In genomic region chr10:7003821-7004220, GRCh38 we compare ENCODE assay signal across 19 cellular contexts.
DNase-seq lines count a peak whose midpoint lies in the region; ATAC-seq, FAIRE-seq and TF ChIP-seq lines count a peak whose summit lies in the region.
"Had no signal": no experiment of that assay in that cellular context is flagged by ENCODE, and none has a peak within 500 bp of the region (broad histone marks: within the 10 kb centered on the region; RNA-seq: fewer than 3 reads in every experiment).

No MANE protein-coding gene starts in this region.

- no peaks in the 10 kb centered on the region for H3K79me2 ChIP-seq in Loucy (ENCODE audit: insufficient read depth, low read length)
- H3K79me2 ChIP-seq in H1 (ENCODE audit: control insufficient read depth in 1 of 2, insufficient read depth in 2 of 2, low read length in 2 of 2): no peaks in the 10 kb centered on the region
- no peaks in the 10 kb centered on the region for H3K79me2 ChIP-seq in GM23248 (ENCODE audit: insufficient read depth)
- no peaks in the 10 kb centered on the region for H3K79me2 ChIP-seq in neural progenitor cell (ENCODE audit: low read depth)

- no peaks in the 10 kb centered on the region for H3K36me3 Mint-ChIP-seq in neural progenitor cell
- no peaks in the 10 kb centered on the region for H3K36me3 Mint-ChIP-seq in chondrocyte (ENCODE audit: low read depth)
- H3K36me3 Mint-ChIP-seq: CD8-positive, alpha-beta T cell had no signal

- no peak overlapping the region for H2BK5ac ChIP-seq in IMR-90 (ENCODE audit: low read depth, low read length, poor library complexity, severe bottlenecking)
- H2BK5ac ChIP-seq in H1 (ENCODE audit: low read depth, low read length): no peak overlapping the region

- H3K56ac ChIP-seq in IMR-90 (ENCODE audit: extremely low read depth, insufficient read depth, low read length): no peak overlapping the region
- no peak overlapping the region for H3K56ac ChIP-seq in H1 (replicated peaks; ENCODE audit: insufficient read length, low read depth, low read length)

- H2BK120ac ChIP-seq in IMR-90 (ENCODE audit: low read depth, low read length) (no peak overlapping the region), H1 (replicated peaks; ENCODE audit: low read depth, low read length) (no peak overlapping the region)

- H3K23ac ChIP-seq in IMR-90 (ENCODE audit: low read depth, low read length): no peak overlapping the region
- H3K23ac ChIP-seq in H1 (ENCODE audit: insufficient read length): no peak overlapping the region

- CTCF ChIA-PET in IMR-90 (lab: Yijun Ruan, JAX): no interaction called here
- CTCF ChIA-PET in H1 (lab: Charles Lee; ENCODE audit: partially characterized antibody): interaction anchor here (1.2 to 1.5 kb wide), 3 partner anchors 16 to 84 kb away, joined by 3 to 7 read pairs (median 4); no protein-coding TSS in a partner anchor

- in situ Hi-C loops in IMR-90 (cut with MboI; ENCODE audit: low sequenced_read_pairs): no loop called here
- in situ Hi-C loops in GM23248 (cut with MboI): no loop called here

- H3K9me3 ChIP-seq in IMR-90 (ENCODE audit: control insufficient read depth, insufficient read depth, low read length) (no peaks in the 10 kb centered on the region), Loucy (ENCODE audit: insufficient read depth, low read depth, low read length) (no peaks in the 10 kb centered on the region), H1 (ENCODE audit: insufficient read depth in 2 of 2, low read depth in 1 of 2, low read length in 1 of 2) (no peaks in the 10 kb centered on the region), upper lobe of right lung (no peaks in the 10 kb centered on the region), GM23248 (ENCODE audit: low read depth) (no peaks in the 10 kb centered on the region), neural progenitor cell (ENCODE audit: low read depth) (no peaks in the 10 kb centered on the region)
- H3K9me3 ChIP-seq: BE2C had no signal

- ATAC-seq in IMR-90 (ENCODE audit: low read depth) (no peak), upper lobe of right lung (peak; percentile 38)
- ATAC-seq: A549; CD8-positive, alpha-beta T cell; HepG2; K562 had no signal

- H3K79me1 ChIP-seq in IMR-90 (ENCODE audit: low read depth in 1 of 2, low read length in 2 of 2) (no peaks in the 10 kb centered on the region), H1 (ENCODE audit: low read depth, low read length) (no peaks in the 10 kb centered on the region)

- POLR2A ChIA-PET in IMR-90 (lab: Charles Lee; ENCODE audit: unreplicated experiment) (no interaction called here), H1 (lab: Charles Lee; ENCODE audit: partially characterized antibody) (no interaction called here)

- no peak overlapping the region for H3K4me2 ChIP-seq in IMR-90 (ENCODE audit: low read depth, low read length)
- peak overlapping the region; percentile 42 for H3K4me2 ChIP-seq in Loucy (ENCODE audit: low read depth, low read length, poor library complexity, severe bottlenecking)
- H3K4me2 ChIP-seq in H1 (ENCODE audit: insufficient read depth in 1 of 2, low read depth in 2 of 2, low read length in 2 of 2): no peak overlapping the region
- no peak overlapping the region for H3K4me2 ChIP-seq in GM23248 (ENCODE audit: unreplicated experiment)
- H3K4me2 ChIP-seq in neural progenitor cell: no peak overlapping the region
- H3K4me2 ChIP-seq: A549 had no signal

- H3K36me3 ChIP-seq in IMR-90 (ENCODE audit: control insufficient read depth, insufficient read depth, low read length) (no peaks in the 10 kb centered on the region), Loucy (ENCODE audit: insufficient read depth, low read length) (no peaks in the 10 kb centered on the region), H1 (ENCODE audit: control insufficient read depth in 2 of 4, insufficient read depth in 4 of 4, low read length in 3 of 4) (no peaks in the 10 kb centered on the region; a peak in 1 of 8 replicates), upper lobe of right lung (no peaks in the 10 kb centered on the region), GM23248 (ENCODE audit: low read depth) (no peaks in the 10 kb centered on the region), neural progenitor cell (no peaks in the 10 kb centered on the region)
- H3K36me3 ChIP-seq: BE2C had no signal

- H2BK20ac ChIP-seq in IMR-90 (ENCODE audit: low read depth, low read length): no peak overlapping the region
- no peak overlapping the region for H2BK20ac ChIP-seq in H1 (ENCODE audit: low read length)

- H4K5ac ChIP-seq in IMR-90 (ENCODE audit: low read depth, low read length) (no peak overlapping the region), H1 (ENCODE audit: insufficient read length, low read depth, low read length) (no peak overlapping the region)

- dilution Hi-C loops in IMR-90 (cut with HindIII; ENCODE audit: low sequenced_read_pairs, unreplicated experiment): no loop called here

- H4K20me1 ChIP-seq in IMR-90 (ENCODE audit: insufficient read depth, low read length): no peaks in the 10 kb centered on the region
- no peaks in the 10 kb centered on the region for H4K20me1 ChIP-seq in Loucy (ENCODE audit: insufficient read depth, low read length, poor library complexity, severe bottlenecking)
- no peaks in the 10 kb centered on the region for H4K20me1 ChIP-seq in H1 (replicated peaks in 1 of 2; ENCODE audit: control insufficient read depth in 1 of 2, insufficient read depth in 2 of 2, low read length in 2 of 2)
- no peaks in the 10 kb centered on the region for H4K20me1 ChIP-seq in GM23248 (ENCODE audit: insufficient read depth)
- no peaks in the 10 kb centered on the region for H4K20me1 ChIP-seq in neural progenitor cell (ENCODE audit: low read depth)

- H3K9me3 Mint-ChIP-seq in neural progenitor cell: no peaks in the 10 kb centered on the region
- H3K9me3 Mint-ChIP-seq in chondrocyte (ENCODE audit: low read depth): no peaks in the 10 kb centered on the region
- H3K9me3 Mint-ChIP-seq: CD8-positive, alpha-beta T cell had no signal

- no peak overlapping the region for H3K14ac ChIP-seq in IMR-90 (replicated peaks; ENCODE audit: low read depth, low read length)
- H3K14ac ChIP-seq in H1 (ENCODE audit: insufficient read length): no peak overlapping the region

- no peak for FAIRE-seq in H1 (lab: Jason Lieb, UNC)
- FAIRE-seq: A549, D721Med, GM12892, GM19239, H54, HepG2, K562 had no signal

- no peaks in the 10 kb centered on the region for H3K9me2 ChIP-seq in Loucy (replicated peaks; ENCODE audit: low read depth, low read length)
- H3K9me2 ChIP-seq in GM23248 (ENCODE audit: insufficient read depth): no peaks in the 10 kb centered on the region

- no peak overlapping the region for H2AK5ac ChIP-seq in IMR-90 (ENCODE audit: low read depth, low read length)
- no peak overlapping the region for H2AK5ac ChIP-seq in H1 (ENCODE audit: low read depth, low read length)

- no peaks in the 10 kb centered on the region for H3F3A ChIP-seq in Loucy (ENCODE audit: low read depth)
- H3F3A ChIP-seq in GM23248 (ENCODE audit: insufficient read depth): no peaks in the 10 kb centered on the region
- no peaks in the 10 kb centered on the region for H3F3A ChIP-seq in neural progenitor cell (ENCODE audit: low read depth)

- peaks cover 3% of the 10 kb centered on the region; the same call in 1 of the 2 replicates for H3K23me2 ChIP-seq in H1 (ENCODE audit: low read depth, low read length)

- H2AFZ ChIP-seq in IMR-90 (replicated peaks; ENCODE audit: low read length, poor library complexity) (peak overlapping the region; percentile 21), Loucy (ENCODE audit: low read length) (peak overlapping the region; percentile 44), H1 (ENCODE audit: low read length) (no peak overlapping the region), GM23248 (no peak overlapping the region), neural progenitor cell (replicated peaks) (no peak overlapping the region)

- H3K4me3 Mint-ChIP-seq in neural progenitor cell: no peak overlapping the region
- no peak overlapping the region for H3K4me3 Mint-ChIP-seq in chondrocyte (ENCODE audit: unreplicated experiment)
- H3K4me3 Mint-ChIP-seq: CD8-positive, alpha-beta T cell had no signal

- H4K91ac ChIP-seq in IMR-90 (ENCODE audit: insufficient read depth, low read depth, low read length) (no peak overlapping the region), H1 (replicated peaks; ENCODE audit: insufficient read length, low read length) (no peak overlapping the region)

- TF ChIP-seq CTCF in IMR-90 (conservative IDR thresholded peaks at IDR 0.05; ENCODE audit: low read depth, low read length): no peak
- no peak for TF ChIP-seq CTCF in Loucy (conservative IDR thresholded peaks at IDR 0.05; ENCODE audit: low read length)
- TF ChIP-seq CTCF in H1 (IDR thresholded peaks at IDR 0.05; ENCODE audit: control extremely low read depth in 1 of 3, insufficient read depth in 1 of 3, low read depth in 1 of 3, low read length in 3 of 3): no peak
- no peak for TF ChIP-seq CTCF in upper lobe of right lung (IDR thresholded peaks at IDR 0.05)
- no peak for TF ChIP-seq CTCF in neural progenitor cell (IDR thresholded peaks at IDR 0.05)
- no peak for TF ChIP-seq CTCF in chondrocyte (IDR thresholded peaks at IDR 0.05)

- no peak overlapping the region for H3K9ac ChIP-seq in IMR-90 (ENCODE audit: low read depth, low read length)
- peak overlapping the region; percentile 2 for H3K9ac ChIP-seq in Loucy (ENCODE audit: low read depth, low read length, poor library complexity, severe bottlenecking)
- no peak overlapping the region for H3K9ac ChIP-seq in H1 (replicated peaks in 1 of 4; ENCODE audit: extremely low read depth in 1 of 4, low read depth in 3 of 4, low read length in 3 of 4)
- no peak overlapping the region for H3K9ac ChIP-seq in GM23248
- no peak overlapping the region for H3K9ac ChIP-seq in neural progenitor cell

- no peak for TF ChIP-seq POLR2A in IMR-90 (IDR thresholded peaks at IDR 0.05; ENCODE audit: low read depth, low read length)
- TF ChIP-seq POLR2A in H1 (IDR thresholded peaks at IDR 0.05; ENCODE audit: control extremely low read depth in 1 of 2, low read depth in 2 of 2, low read length in 2 of 2): no peak

- TF ChIP-seq RAD21 in IMR-90 (IDR thresholded peaks at IDR 0.05; ENCODE audit: low read length) (no peak), H1 (IDR thresholded peaks at IDR 0.05 in 1 of 2, conservative IDR thresholded peaks at IDR 0.05 in 1 of 2; ENCODE audit: low read depth in 2 of 2, low read length in 2 of 2) (no peak)

- H3K27me3 Mint-ChIP-seq in neural progenitor cell (ENCODE audit: insufficient read depth, low read depth) (peaks cover 3% of the 10 kb centered on the region), chondrocyte (ENCODE audit: low read depth) (peaks cover 10% of the 10 kb centered on the region)

- no peak overlapping the region for H2BK12ac ChIP-seq in H1 (ENCODE audit: low read depth, low read length)

- DNase-seq in IMR-90 (no peak), H1 (ENCODE audit: low read depth in 1 of 2, low spot score in 2 of 2) (no peak), upper lobe of right lung (no peak), GM23248 (no peak), neural progenitor cell (ENCODE audit: low spot score) (no peak), chondrocyte (ENCODE audit: low spot score) (no peak)
- DNase-seq: BE2C; CD8-positive, alpha-beta T cell; COR-L47; DMS53 had no signal

- no peak overlapping the region for H2AK9ac ChIP-seq in IMR-90 (replicated peaks; ENCODE audit: low read depth, low read length, poor library complexity)

- H4K8ac ChIP-seq in IMR-90 (ENCODE audit: low read depth in 2 of 2, low read length in 2 of 2): no peak overlapping the region
- H4K8ac ChIP-seq in H1 (ENCODE audit: extremely low read depth, insufficient read depth, low read length): no peak overlapping the region

- H3K27ac Mint-ChIP-seq in neural progenitor cell (no peak overlapping the region), chondrocyte (ENCODE audit: unreplicated experiment) (no peak overlapping the region)
- H3K27ac Mint-ChIP-seq: CD8-positive, alpha-beta T cell had no signal

- H2BK15ac ChIP-seq in IMR-90 (ENCODE audit: low read depth, low read length) (no peak overlapping the region), H1 (ENCODE audit: low read length) (peak overlapping the region; percentile 77; the same call in 1 of the 2 replicates)

- H3K27me3 ChIP-seq in IMR-90 (ENCODE audit: control insufficient read depth, insufficient read depth, low read length) (no peaks in the 10 kb centered on the region), Loucy (ENCODE audit: insufficient read depth, low read length, poor library complexity, severe bottlenecking) (no peaks in the 10 kb centered on the region), H1 (replicated peaks in 1 of 4; ENCODE audit: control insufficient read depth in 3 of 4, extremely low read depth in 1 of 4, insufficient read depth in 3 of 4, low read length in 3 of 4) (no peaks in the 10 kb centered on the region), upper lobe of right lung (no peaks in the 10 kb centered on the region), GM23248 (replicated peaks; ENCODE audit: insufficient read depth) (no peaks in the 10 kb centered on the region), neural progenitor cell (no peaks in the 10 kb centered on the region)
- H3K27me3 ChIP-seq: BE2C had no signal

- no CpG with 5 or more reads among the region's 4 CpGs for WGBS in IMR-90 (ENCODE audit: extremely low coverage in 2 of 2, insufficient read length in 1 of 2), 2 experiments
- WGBS in H1 (ENCODE audit: extremely low coverage in 1 of 2, insufficient coverage in 1 of 2, insufficient read length in 1 of 2, insufficient replicate concordance in 2 of 2, low coverage in 1 of 2, low lambda C conversion rate in 2 of 2, missing lambda C conversion rate in 1 of 2), 2 experiments: 90% methylated on average over 4 of the region's 4 CpGs; no CpG with 5 or more reads in 1 of the 2 experiments
- WGBS in GM23248 (ENCODE audit: low coverage in 1 of 2, low lambda C conversion rate in 2 of 2, missing lambda C conversion rate in 2 of 2), 2 experiments: 18 to 20% methylated on average over 4 of the region's 4 CpGs

- H3K4me1 Mint-ChIP-seq in neural progenitor cell (peaks cover 9% of the 10 kb centered on the region), chondrocyte (ENCODE audit: low read depth) (no peaks in the 10 kb centered on the region)

- H3K4ac ChIP-seq in IMR-90 (ENCODE audit: low read depth, low read length) (no peak overlapping the region), H1 (replicated peaks; ENCODE audit: insufficient read length, low read depth, low read length) (no peak overlapping the region)

- H3K4me1 ChIP-seq in IMR-90 (ENCODE audit: control insufficient read depth, insufficient read depth, low read length) (no peaks in the 10 kb centered on the region), Loucy (ENCODE audit: insufficient read depth, low read length, poor library complexity, severe bottlenecking) (peaks cover 69% of the 10 kb centered on the region), H1 (replicated peaks in 1 of 4; ENCODE audit: control insufficient read depth in 3 of 4, insufficient read depth in 4 of 4, low read length in 3 of 4) (no peaks in the 10 kb centered on the region), upper lobe of right lung (no peaks in the 10 kb centered on the region), GM23248 (ENCODE audit: insufficient read depth) (no peaks in the 10 kb centered on the region), neural progenitor cell (no peaks in the 10 kb centered on the region)
- H3K4me1 ChIP-seq: A549, BE2C had no signal

- intact Hi-C loops in IMR-90 (cut with micrococcal nuclease): no loop called here
- intact Hi-C loops in upper lobe of right lung (cut with DNase I): no loop called here

- no peak overlapping the region for H3K4me3 ChIP-seq in IMR-90 (ENCODE audit: insufficient read depth, low read depth, low read length)
- no peak overlapping the region for H3K4me3 ChIP-seq in Loucy (ENCODE audit: low read length, poor library complexity, severe bottlenecking)
- H3K4me3 ChIP-seq in H1 (ENCODE audit: extremely low read depth in 1 of 4, insufficient read depth in 2 of 4, low read depth in 3 of 4, low read length in 4 of 4): no peak overlapping the region
- no peak overlapping the region for H3K4me3 ChIP-seq in upper lobe of right lung
- no peak overlapping the region for H3K4me3 ChIP-seq in GM23248
- H3K4me3 ChIP-seq in neural progenitor cell: no peak overlapping the region
- H3K4me3 ChIP-seq: A549, K562 had no signal

- no TSS peak for BruUV-seq in IMR-90 (replicated peaks; lab: Mats Ljungman, UMichigan)

- H3K18ac ChIP-seq in IMR-90 (ENCODE audit: low read depth, low read length) (no peak overlapping the region), H1 (ENCODE audit: extremely low read depth, low read length) (no peak overlapping the region)

- no peaks in the 10 kb centered on the region for H3K9me1 ChIP-seq in IMR-90 (ENCODE audit: insufficient read depth, low read length)

- no peak overlapping the region for H3K27ac ChIP-seq in IMR-90 (ENCODE audit: insufficient read depth, low read length)
- no peak overlapping the region; the same call in 1 of the 2 replicates for H3K27ac ChIP-seq in H1 (ENCODE audit: low read depth, low read length)
- no peak overlapping the region for H3K27ac ChIP-seq in upper lobe of right lung
- no peak overlapping the region for H3K27ac ChIP-seq in GM23248
- no peak overlapping the region for H3K27ac ChIP-seq in neural progenitor cell
- H3K27ac ChIP-seq: A549, C4-2B had no signal

- no peak for TF ChIP-seq EP300 in H1 (IDR thresholded peaks at IDR 0.05; ENCODE audit: borderline replicate concordance in 1 of 2, low read depth in 2 of 2, low read length in 2 of 2)

Comparison
In these comparisons a context has a peak if more than half of its experiments do, and no peak if none do; other contexts are left out.
1. H2AFZ ChIP-seq: peak in IMR-90 (single experiment) and Loucy (single experiment); none in H1 (single experiment), GM23248 (single experiment) and neural progenitor cell (single experiment).